In genomic region chr10:72297281-72297967, GRCh38 we compare ENCODE assay signal across 8 cellular contexts. TPM values are rescaled to one million over a fixed set of nuclear protein-coding genes. Genes with fewer than 3 reads are reported as not detected.
A peak's percentile ranks its signal among the peaks of the same experiment; 100 is the strongest.
DNase-seq lines count a peak whose midpoint lies in the region; ATAC-seq lines count a peak whose summit lies in the region.

No MANE protein-coding gene starts in this region.

- H3K27ac ChIP-seq in adipose tissue (ENCODE audit: low read depth, low read length), result peak overlapping the region; percentile 94

- DNase-seq in ACHN (peak; percentile 97), GM19238 (ENCODE audit: insufficient read length, low spot score) (peak; percentile 72), T follicular helper cell (ENCODE audit: low read depth) (peak; percentile 94), hepatic stellate cell (ENCODE audit: low spot score) (peak; percentile 82), skeletal muscle cell (ENCODE audit: low read depth) (peak; percentile 89), NCI-H526 treated with DMSO at 0.1 percent for 48 hours (lab: John Stamatoyannopoulos, UW) (no peak)

- in situ Hi-C loops in ACHN (cut with HindIII; ENCODE audit: low pct_ligation_motif_present, low pct_unique_long_range_greater_than_20kb, low sequenced_read_pairs), result no loop called here

- ATAC-seq in HG03432 (IDR thresholded peaks at IDR 0.05; ENCODE audit: unreplicated experiment), result peak; percentile 60

- WGBS in adipose tissue, 3 donors, result 1 to 6% (median 2%) methylated on average over 44 of the region's 44 CpGs

- peak overlapping the region; percentile 51 for H3K4me3 ChIP-seq in skeletal muscle cell (ENCODE audit: low read depth, low read length)

RNA-seq across cellular contexts. Expression of gene DDIT4, which starts 23.7 kb away (rescaled TPM):
- polyA plus RNA-seq in adipose tissue, result 1,000 to 10,000 TPM in 1 of 3 donors, 100 to 1,000 TPM in 2; 103 to 1,196 (median 199) TPM

RNA-seq across cellular contexts. Expression of gene DNAJB12, which starts 57.3 kb away (rescaled TPM):
- 10 to 100 TPM; 14.4 to 32.7 (median 19.4) TPM for polyA plus RNA-seq in adipose tissue
